ENCODE assay signal across 1 cellular context in the genomic region with DNA sequence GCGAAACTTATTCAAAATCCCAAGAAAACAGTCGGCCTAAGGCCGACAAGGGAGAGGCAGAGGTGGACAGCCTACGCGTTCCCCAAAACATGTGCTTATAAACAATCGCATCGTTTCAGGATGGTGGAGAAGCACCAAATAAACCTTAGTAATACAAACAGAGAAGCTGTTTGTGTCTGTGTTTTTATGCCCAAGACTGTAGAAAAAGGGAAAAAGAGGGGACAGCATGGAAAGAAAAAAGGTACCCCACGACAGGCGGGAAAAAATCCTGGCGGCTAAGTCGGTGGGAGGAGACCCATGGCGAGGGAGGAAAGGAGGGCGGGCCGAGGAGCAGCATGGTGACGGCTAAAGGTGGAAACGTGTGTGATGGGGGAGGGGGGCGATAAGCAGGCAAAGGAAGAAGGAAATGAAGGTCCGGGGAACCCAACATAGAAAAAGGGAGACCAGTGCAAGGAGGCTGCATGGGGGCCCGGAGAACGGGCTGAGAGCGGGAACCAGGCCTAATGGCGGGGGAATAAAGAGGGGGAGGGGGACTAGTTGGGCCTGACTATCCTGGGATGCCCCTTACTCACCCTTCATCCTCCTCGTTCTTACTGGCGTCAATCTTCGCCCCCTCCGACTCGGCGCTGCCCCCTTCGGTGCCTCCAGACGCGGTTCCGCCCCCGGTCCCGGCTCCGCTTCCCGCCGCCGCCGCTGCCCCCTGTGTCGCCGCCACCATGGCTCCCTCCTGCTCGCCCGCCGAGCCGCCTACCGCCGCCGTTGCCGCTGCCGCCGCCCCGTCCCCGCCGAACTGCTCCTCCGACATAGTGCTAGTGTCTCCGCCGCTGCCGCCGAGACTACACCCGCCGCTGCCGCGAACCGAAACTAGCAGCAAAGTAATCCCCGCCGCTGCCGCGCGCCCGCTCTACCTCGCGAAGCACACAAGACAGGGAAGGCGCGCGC.
A peak's percentile ranks its signal among the peaks of the same experiment; 100 is the strongest.
TF ChIP-seq lines count a peak whose summit lies in the region.

No MANE protein-coding gene starts in this region.

TF ChIP-seq in Ishikawa, 13 proteins besides CTCF, POLR2A, EP300 and RAD21 (continued from another document):
- TF ChIP-seq MAX (IDR thresholded peaks at IDR 0.05) (peak; percentile 92), CREB1 (IDR thresholded peaks at IDR 0.05; ENCODE audit: low read depth) (no peak), TEAD4 (IDR thresholded peaks at IDR 0.05) (no peak)
